Comparison of ENCODE assay signal across 8 cellular contexts in genomic region chr2:171999604-172000469, GRCh38. TPM values are rescaled to one million over a fixed set of nuclear protein-coding genes. Genes with fewer than 3 reads are reported as not detected.
DNase-seq lines count a peak whose midpoint lies in the region; ATAC-seq and TF ChIP-seq lines count a peak whose summit lies in the region.

METAP1D (plus strand) TSS chr2:171999953; CDS start chr2:171999970, 17 bp downstream.

- peak within 1 kb of the TSS; percentile 81 for H3K27ac Mint-ChIP-seq in activated T-helper 17 cell treated with anti-CD3 and anti-CD28 coated beads, Interleukin-2, amount 50 U/mL, for 72 hours
- peak within 1 kb of the TSS; percentile 65 to 86 for H3K27ac Mint-ChIP-seq in natural killer cell
- H3K27ac Mint-ChIP-seq in stimulated activated naive B cell treated with anti-CD40 and anti-IgM and Interleukin-4, amounts not matched to agents 10 μg/mL and 1 μg/mL and 100 μg/mL, for 72 hours = peak within 1 kb of the TSS; percentile 99

- no peak for TF ChIP-seq CTCF in natural killer cell (IDR thresholded peaks at IDR 0.05)

- DNase-seq in EL (peak; percentile 91), GOT3 (lab: John Stamatoyannopoulos, UW) (peak; percentile 83), Kasumi-1 (lab: John Stamatoyannopoulos, UW) (peak; percentile 94 to 96), RPMI7951 (ENCODE audit: low read depth) (peak; percentile 85), fibroblast of peridontal ligament (ENCODE audit: extremely low read depth) (peak; percentile 83), natural killer cell (peak; percentile 79)
- DNase-seq in stimulated activated naive B cell treated with anti-CD40 and anti-IgM and Interleukin-4, amounts not matched to agents 10 μg/mL and 1 μg/mL and 100 μg/mL, for 72 hours = peak; percentile 90

- H3K4me3 Mint-ChIP-seq in activated T-helper 17 cell treated with anti-CD3 and anti-CD28 coated beads, Interleukin-2, amount 50 U/mL, for 72 hours = peak within 1 kb of the TSS; percentile 86
- peak within 1 kb of the TSS; percentile 94 for H3K4me3 Mint-ChIP-seq in natural killer cell
- peak within 1 kb of the TSS; percentile 94 to 96 for H3K4me3 Mint-ChIP-seq in stimulated activated naive B cell treated with anti-CD40 and anti-IgM and Interleukin-4, amounts not matched to agents 10 μg/mL and 1 μg/mL and 100 μg/mL, for 72 hours

- intact Hi-C loops in natural killer cell (cut with micrococcal nuclease) = loop anchor here (5.0 kb wide), 1 partner anchor 102 kb away; the partner anchor contains the start of gene DLX2

- ATAC-seq in activated T-helper 17 cell treated with anti-CD3 and anti-CD28 coated beads, Interleukin-2, amount 50 U/mL, for 72 hours (replicated peaks) = peak; percentile 98
- peak; percentile 91 to 97 (median 96) for ATAC-seq in natural killer cell
- ATAC-seq in stimulated activated naive B cell treated with anti-CD40 and anti-IgM and Interleukin-4, amounts not matched to agents 10 μg/mL and 1 μg/mL and 100 μg/mL, for 72 hours (replicated peaks) = peak; percentile 97 to 99

- no peaks in the 10 kb centered on the region for H3K36me3 Mint-ChIP-seq in activated T-helper 17 cell treated with anti-CD3 and anti-CD28 coated beads, Interleukin-2, amount 50 U/mL, for 72 hours (ENCODE audit: low read depth)
- no peaks in the 10 kb centered on the region for H3K36me3 Mint-ChIP-seq in natural killer cell
- peaks cover 1 to 10% of the 10 kb centered on the region in 2 donors for H3K36me3 Mint-ChIP-seq in stimulated activated naive B cell treated with anti-CD40 and anti-IgM and Interleukin-4, amounts not matched to agents 10 μg/mL and 1 μg/mL and 100 μg/mL, for 72 hours

- H3K27me3 Mint-ChIP-seq in activated T-helper 17 cell treated with anti-CD3 and anti-CD28 coated beads, Interleukin-2, amount 50 U/mL, for 72 hours = peaks cover 3% of the 10 kb centered on the region
- H3K27me3 Mint-ChIP-seq in natural killer cell (ENCODE audit: low read depth in 2 of 2) = peaks cover 7 to 17% of the 10 kb centered on the region in 2 donors
- peaks cover 0 to 9% of the 10 kb centered on the region in 2 donors for H3K27me3 Mint-ChIP-seq in stimulated activated naive B cell treated with anti-CD40 and anti-IgM and Interleukin-4, amounts not matched to agents 10 μg/mL and 1 μg/mL and 100 μg/mL, for 72 hours

- peaks cover 18% of the 10 kb centered on the region for H3K4me1 Mint-ChIP-seq in activated T-helper 17 cell treated with anti-CD3 and anti-CD28 coated beads, Interleukin-2, amount 50 U/mL, for 72 hours
- H3K4me1 Mint-ChIP-seq in natural killer cell = peaks cover 8 to 17% of the 10 kb centered on the region in 2 donors
- H3K4me1 Mint-ChIP-seq in stimulated activated naive B cell treated with anti-CD40 and anti-IgM and Interleukin-4, amounts not matched to agents 10 μg/mL and 1 μg/mL and 100 μg/mL, for 72 hours = peaks cover 10 to 24% of the 10 kb centered on the region in 2 donors

- H3K9me3 Mint-ChIP-seq in activated T-helper 17 cell treated with anti-CD3 and anti-CD28 coated beads, Interleukin-2, amount 50 U/mL, for 72 hours = no peaks in the 10 kb centered on the region
- H3K9me3 Mint-ChIP-seq in natural killer cell = no peaks in the 10 kb centered on the region
- H3K9me3 Mint-ChIP-seq in stimulated activated naive B cell treated with anti-CD40 and anti-IgM and Interleukin-4, amounts not matched to agents 10 μg/mL and 1 μg/mL and 100 μg/mL, for 72 hours = no peaks in the 10 kb centered on the region

RNA-seq across cellular contexts. Expression of gene METAP1D, which starts in this region (rescaled TPM):
- 8.6 and 11.3 TPM in 2 replicates for total RNA-seq in RPMI7951 (2014; rRNA removed; shearing (Covaris generic))
- total RNA-seq in activated T-helper 17 cell treated with anti-CD3 and anti-CD28 coated beads, Interleukin-2, amount 50 U/mL, for 72 hours = 1 to 10 TPM; 4.1 to 4.8 TPM
- 1 to 10 TPM; 2.8 to 3.4 (median 3.2) TPM for total RNA-seq in natural killer cell

Comparison
In these comparisons a context has a peak if more than half of its experiments do, and no peak if none do; other contexts are left out.
1. Peak in every context shown above with its lines: DNase-seq and ATAC-seq.